In genomic region chr7:17248527-17248926, GRCh38 we compare ENCODE assay signal across 22 cellular contexts. TPM values are rescaled to one million over a fixed set of nuclear protein-coding genes. Genes with fewer than 3 reads are reported as not detected.
A peak's percentile ranks its signal among the peaks of the same experiment; 100 is the strongest.
DNase-seq lines count a peak whose midpoint lies in the region; ATAC-seq, FAIRE-seq and TF ChIP-seq lines count a peak whose summit lies in the region.
"Had no signal": no experiment of that assay in that cellular context is flagged by ENCODE, and none has a peak within 500 bp of the region (broad histone marks: within the 10 kb centered on the region; RNA-seq: fewer than 3 reads in every experiment).

No MANE protein-coding gene starts in this region.

- H3K36me3 ChIP-seq in OCI-LY3 (replicated peaks; ENCODE audit: low read depth, low read length): no peaks in the 10 kb centered on the region
- no peaks in the 10 kb centered on the region for H3K36me3 ChIP-seq in body of pancreas (replicated peaks in 1 of 2; ENCODE audit: insufficient read depth in 1 of 2, low read depth in 2 of 2)
- no peaks in the 10 kb centered on the region for H3K36me3 ChIP-seq in mucosa of descending colon (ENCODE audit: low read depth)
- H3K36me3 ChIP-seq: BE2C, HAP-1 had no signal

- intact Hi-C loops in body of pancreas (cut with DNase I): no loop called here
- intact Hi-C loops in mucosa of descending colon (cut with DNase I, micrococcal nuclease): no loop called here

- CTCF ChIA-PET in A549 (lab: Yijun Ruan, JAX): interaction anchor here (1.3 kb wide), 1 partner anchor 8 kb away, joined by 3 read pairs; no protein-coding TSS in a partner anchor

- H3K9ac ChIP-seq in OCI-LY3 (ENCODE audit: low read length): no peak overlapping the region

- no peak for ATAC-seq in A549
- peak; percentile 21 for ATAC-seq in body of pancreas
- ATAC-seq in mucosa of descending colon: no peak
- ATAC-seq: K562 had no signal

- 52% methylated on average over 2 of the region's 2 CpGs for WGBS in A549 (ENCODE audit: missing lambda C conversion rate)
- 11 to 15% methylated on average over 2 of the region's 2 CpGs for WGBS in body of pancreas, 2 donors

- no peak for TF ChIP-seq EP300 in A549 (IDR thresholded peaks at IDR 0.05)

- H3K9me3 ChIP-seq in A549 (no peaks in the 10 kb centered on the region), OCI-LY3 (ENCODE audit: insufficient read depth, low read length) (no peaks in the 10 kb centered on the region), body of pancreas (no peaks in the 10 kb centered on the region), mucosa of descending colon (no peaks in the 10 kb centered on the region)
- H3K9me3 ChIP-seq: BE2C, HAP-1 had no signal

- H3K4me2 ChIP-seq in A549 (peak overlapping the region; percentile 29; the same call in 1 of the 3 replicates), OCI-LY3 (ENCODE audit: low read length) (peak overlapping the region; percentile 47)

- DNase-seq in A549 (ENCODE audit: low read depth in 1 of 2, low spot score in 1 of 2): no peak
- no peak for DNase-seq in GM18507 (ENCODE audit: extremely low spot score, insufficient read length, low read depth)
- no peak for DNase-seq in body of pancreas
- DNase-seq in coronary artery (ENCODE audit: low spot score): no peak
- no peak for DNase-seq in NCI-H1930 (lab: John Stamatoyannopoulos, UW)
- no peak for DNase-seq in medulla oblongata (ENCODE audit: extremely low spot score)
- DNase-seq in mucosa of descending colon: no peak
- DNase-seq: ACHN; BE2C; C1 segment of cervical spinal cord; CD4-positive, CD25-positive, alpha-beta regulatory T cell; CD8-positive, alpha-beta memory T cell; COR-L47; GOT3; IMR-90 had no signal

- no peaks in the 10 kb centered on the region for H3K27me3 ChIP-seq in OCI-LY3 (ENCODE audit: low read depth, low read length)
- H3K27me3 ChIP-seq in body of pancreas: no peaks in the 10 kb centered on the region
- H3K27me3 ChIP-seq: BE2C had no signal

- POLR2A ChIA-PET in A549 (lab: Yijun Ruan, JAX): no interaction called here

- TF ChIP-seq POLR2A in A549 (IDR thresholded peaks at IDR 0.05; ENCODE audit: low read length): no peak
- no peak for TF ChIP-seq POLR2A in body of pancreas (IDR thresholded peaks at IDR 0.05)

- FAIRE-seq in A549 (lab: Jason Lieb, UNC) (no peak), GM18507 (lab: Jason Lieb, UNC) (peak; percentile 12)
- FAIRE-seq: D721Med, G401.6, GM12892, K562 had no signal

- no peak for TF ChIP-seq RAD21 in A549 (conservative IDR thresholded peaks at IDR 0.05 in 1 of 2, IDR thresholded peaks at IDR 0.05 in 1 of 2)

- H2AFZ ChIP-seq in OCI-LY3 (ENCODE audit: low read depth, low read length): no peak overlapping the region; the same call in 1 of the 2 replicates

- no peak overlapping the region for H3K4me3 ChIP-seq in A549
- H3K4me3 ChIP-seq in OCI-LY3 (ENCODE audit: low read length): no peak overlapping the region
- no peak overlapping the region for H3K4me3 ChIP-seq in body of pancreas
- H3K4me3 ChIP-seq in coronary artery: no peak overlapping the region
- no peak overlapping the region for H3K4me3 ChIP-seq in mucosa of descending colon
- H3K4me3 ChIP-seq: HAP-1, K562 had no signal

- H3K4me1 ChIP-seq in A549: peaks cover 11% of the 10 kb centered on the region; the same call in 2 of the 3 replicates
- peaks cover 12% of the 10 kb centered on the region for H3K4me1 ChIP-seq in OCI-LY3 (ENCODE audit: low read length)
- H3K4me1 ChIP-seq in body of pancreas: peaks cover 23% of the 10 kb centered on the region
- H3K4me1 ChIP-seq in mucosa of descending colon (ENCODE audit: low read depth): no peaks in the 10 kb centered on the region
- H3K4me1 ChIP-seq: BE2C, HAP-1 had no signal

- H3K27ac ChIP-seq in A549: no peak overlapping the region
- no peak overlapping the region for H3K27ac ChIP-seq in OCI-LY3 (ENCODE audit: low read length)
- H3K27ac ChIP-seq in body of pancreas: peak overlapping the region in 1 of 4 donors; percentile 5
- H3K27ac ChIP-seq in coronary artery: no peak overlapping the region

- no peaks in the 10 kb centered on the region for H4K20me1 ChIP-seq in OCI-LY3 (ENCODE audit: insufficient read depth, low read length)

- no peak for TF ChIP-seq CTCF in A549 (IDR thresholded peaks at IDR 0.05)
- no peak for TF ChIP-seq CTCF in OCI-LY3 (IDR thresholded peaks at IDR 0.05; ENCODE audit: low read depth, low read length)
- no peak for TF ChIP-seq CTCF in body of pancreas (IDR thresholded peaks at IDR 0.05)
- no peak for TF ChIP-seq CTCF in coronary artery (IDR thresholded peaks at IDR 0.05)
- no peak for TF ChIP-seq CTCF in mucosa of descending colon (IDR thresholded peaks at IDR 0.05)

- H3K79me2 ChIP-seq in OCI-LY3 (ENCODE audit: low read length): no peaks in the 10 kb centered on the region

TF ChIP-seq in A549, 52 proteins besides CTCF, POLR2A, EP300 and RAD21:
- TF ChIP-seq CHD2 (IDR thresholded peaks at IDR 0.05; ENCODE audit: low read length, partially characterized antibody): no peak
- no peak for TF ChIP-seq HOXA7 (CRISPR knock-in tag; IDR thresholded peaks at IDR 0.05)
- TF ChIP-seq MYC (IDR thresholded peaks at IDR 0.05; ENCODE audit: borderline replicate concordance, low read length): no peak
- no peak for TF ChIP-seq ZC3H11A (IDR thresholded peaks at IDR 0.05)
- no peak for TF ChIP-seq FOSB (CRISPR knock-in tag; IDR thresholded peaks at IDR 0.05)
- TF ChIP-seq CBX2 (IDR thresholded peaks at IDR 0.05; ENCODE audit: borderline replicate concordance, low read depth): no peak
- TF ChIP-seq MAX (IDR thresholded peaks at IDR 0.05): no peak
- no peak for TF ChIP-seq NPAS2 (CRISPR knock-in tag; IDR thresholded peaks at IDR 0.05; ENCODE audit: borderline replicate concordance)
- TF ChIP-seq HES2 (IDR thresholded peaks at IDR 0.05): no peak
- no peak for TF ChIP-seq CBX8 (IDR thresholded peaks at IDR 0.05)
TF ChIP-seq in A549: peak in this region for 0.

RNA-seq across cellular contexts. Expression of gene AHR, which starts 49.9 kb away (rescaled TPM):
- polyA plus RNA-seq in A549 (2011; rRNA removed): 14.3 and 50.1 TPM in 2 replicates
- polyA plus RNA-seq in A549 (2012; cell fraction: cytosol; rRNA removed): 1.9 and 2.4 TPM in 2 replicates
- polyA plus RNA-seq in A549 (2012; cell fraction: nucleus; rRNA removed): 4.5 and 7.6 TPM in 2 replicates
- polyA plus RNA-seq in A549 (2017; fragmentation: RNase III; extraction: RNeasy Plus Mini Kit Qiagen cat#74134 plus additional on column Dnase treatment): 7.8 to 11.4 TPM (median 9.1 TPM) in 3 replicates
- 14.6 and 15.9 TPM in 2 replicates for polyA minus RNA-seq in A549 (2011; rRNA and poly(A)+ RNA removed)
- 10 to 100 TPM; 29.7 to 42.0 TPM for total RNA-seq in body of pancreas
- 10 to 100 TPM; 33.7 to 41.3 (median 36.3) TPM for total RNA-seq in mucosa of descending colon
- total RNA-seq: A172 had no signal
- polyA plus RNA-seq: K562 had no signal
